In genomic region chr20:32581839-32582658, GRCh38 we compare ENCODE assay signal across 1 cellular context.
TF ChIP-seq lines count a peak whose summit lies in the region.

No MANE protein-coding gene starts in this region.

TF ChIP-seq in GM12878, 131 proteins besides CTCF, POLR2A, EP300 and RAD21 (continued from another document):
- TF ChIP-seq, protein P1, sequence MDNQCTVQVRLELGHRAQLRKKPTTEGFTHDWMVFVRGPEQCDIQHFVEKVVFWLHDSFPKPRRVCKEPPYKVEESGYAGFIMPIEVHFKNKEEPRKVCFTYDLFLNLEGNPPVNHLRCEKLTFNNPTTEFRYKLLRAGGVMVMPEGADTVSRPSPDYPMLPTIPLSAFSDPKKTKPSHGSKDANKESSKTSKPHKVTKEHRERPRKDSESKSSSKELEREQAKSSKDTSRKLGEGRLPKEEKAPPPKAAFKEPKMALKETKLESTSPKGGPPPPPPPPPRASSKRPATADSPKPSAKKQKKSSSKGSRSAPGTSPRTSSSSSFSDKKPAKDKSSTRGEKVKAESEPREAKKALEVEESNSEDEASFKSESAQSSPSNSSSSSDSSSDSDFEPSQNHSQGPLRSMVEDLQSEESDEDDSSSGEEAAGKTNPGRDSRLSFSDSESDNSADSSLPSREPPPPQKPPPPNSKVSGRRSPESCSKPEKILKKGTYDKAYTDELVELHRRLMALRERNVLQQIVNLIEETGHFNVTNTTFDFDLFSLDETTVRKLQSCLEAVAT (IDR thresholded peaks at IDR 0.05), result 0 out of 2 replicates have a peak, but pooled peaks have one; percentile 37
